1 cellular context compared by ENCODE assay signal in the genomic region with DNA sequence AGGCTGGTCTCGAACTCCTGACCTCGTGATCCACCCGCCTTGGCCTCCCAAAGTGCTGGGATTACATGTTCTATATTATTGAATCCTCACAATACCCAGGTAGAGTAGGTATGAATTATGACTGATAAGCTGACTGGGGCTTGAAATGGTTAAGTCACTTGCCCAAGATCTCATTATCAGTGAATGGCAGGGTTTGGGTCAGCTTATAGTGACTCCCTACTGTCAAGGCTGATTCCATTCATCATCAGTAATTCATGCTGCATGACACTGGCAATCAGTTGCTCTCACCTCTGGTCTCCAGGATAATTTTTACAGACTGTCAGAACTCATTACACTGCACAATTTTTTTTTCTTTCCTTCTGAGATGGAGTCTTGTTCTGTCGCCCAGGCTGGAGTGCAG.
TF ChIP-seq lines count a peak whose summit lies in the region.

No MANE protein-coding gene starts in this region.

TF ChIP-seq in K562, 482 proteins besides CTCF, POLR2A, EP300 and RAD21 (continued from another document and continues in another):
- TF ChIP-seq, protein P1, sequence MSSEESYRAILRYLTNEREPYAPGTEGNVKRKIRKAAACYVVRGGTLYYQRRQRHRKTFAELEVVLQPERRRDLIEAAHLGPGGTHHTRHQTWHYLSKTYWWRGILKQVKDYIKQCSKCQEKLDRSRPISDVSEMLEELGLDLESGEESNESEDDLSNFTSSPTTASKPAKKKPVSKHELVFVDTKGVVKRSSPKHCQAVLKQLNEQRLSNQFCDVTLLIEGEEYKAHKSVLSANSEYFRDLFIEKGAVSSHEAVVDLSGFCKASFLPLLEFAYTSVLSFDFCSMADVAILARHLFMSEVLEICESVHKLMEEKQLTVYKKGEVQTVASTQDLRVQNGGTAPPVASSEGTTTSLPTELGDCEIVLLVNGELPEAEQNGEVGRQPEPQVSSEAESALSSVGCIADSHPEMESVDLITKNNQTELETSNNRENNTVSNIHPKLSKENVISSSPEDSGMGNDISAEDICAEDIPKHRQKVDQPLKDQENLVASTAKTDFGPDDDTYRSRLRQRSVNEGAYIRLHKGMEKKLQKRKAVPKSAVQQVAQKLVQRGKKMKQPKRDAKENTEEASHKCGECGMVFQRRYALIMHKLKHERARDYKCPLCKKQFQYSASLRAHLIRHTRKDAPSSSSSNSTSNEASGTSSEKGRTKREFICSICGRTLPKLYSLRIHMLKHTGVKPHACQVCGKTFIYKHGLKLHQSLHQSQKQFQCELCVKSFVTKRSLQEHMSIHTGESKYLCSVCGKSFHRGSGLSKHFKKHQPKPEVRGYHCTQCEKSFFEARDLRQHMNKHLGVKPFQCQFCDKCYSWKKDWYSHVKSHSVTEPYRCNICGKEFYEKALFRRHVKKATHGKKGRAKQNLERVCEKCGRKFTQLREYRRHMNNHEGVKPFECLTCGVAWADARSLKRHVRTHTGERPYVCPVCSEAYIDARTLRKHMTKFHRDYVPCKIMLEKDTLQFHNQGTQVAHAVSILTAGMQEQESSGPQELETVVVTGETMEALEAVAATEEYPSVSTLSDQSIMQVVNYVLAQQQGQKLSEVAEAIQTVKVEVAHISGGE (CRISPR knock-in tag; IDR thresholded peaks at IDR 0.05), result no peak
- TF ChIP-seq COPS2 (conservative IDR thresholded peaks at IDR 0.05) (no peak), SIN3B (IDR thresholded peaks at IDR 0.05; ENCODE audit: low read depth) (no peak), NR4A1 (CRISPR knock-in tag; IDR thresholded peaks at IDR 0.05) (no peak), NR4A1 (tag; IDR thresholded peaks at IDR 0.05) (no peak), NFIX (CRISPR knock-in tag; IDR thresholded peaks at IDR 0.05; ENCODE audit: low read depth) (no peak), ZNF699 (CRISPR knock-in tag; IDR thresholded peaks at IDR 0.05; ENCODE audit: insufficient replicate concordance) (no peak), PURB (CRISPR knock-in tag; IDR thresholded peaks at IDR 0.05; ENCODE audit: low read depth) (no peak), TRIM24 (IDR thresholded peaks at IDR 0.05) (peak; percentile 87 to 91), KLF13 (tag; IDR thresholded peaks at IDR 0.05; ENCODE audit: borderline replicate concordance, low read depth) (no peak), XRCC5 (IDR thresholded peaks at IDR 0.05; ENCODE audit: low read depth, low read length) (no peak), NR2C2 (CRISPR knock-in tag; IDR thresholded peaks at IDR 0.05) (no peak), NR2C2 (tag; IDR thresholded peaks at IDR 0.05) (no peak), ZNF165 (CRISPR knock-in tag; IDR thresholded peaks at IDR 0.05; ENCODE audit: borderline replicate concordance) (no peak), ZNF197 (CRISPR knock-in tag; IDR thresholded peaks at IDR 0.05; ENCODE audit: low read depth) (no peak), NFRKB (IDR thresholded peaks at IDR 0.05; ENCODE audit: low read depth) (no peak), NFIC (IDR thresholded peaks at IDR 0.05) (peak; percentile 72), ZEB2 (IDR thresholded peaks at IDR 0.05) (peak; percentile 95), CBX1 (IDR thresholded peaks at IDR 0.05; ENCODE audit: low read depth) (no peak), PTTG1 (tag; IDR thresholded peaks at IDR 0.05; ENCODE audit: low read depth) (no peak), ZNF282 (CRISPR knock-in tag; IDR thresholded peaks at IDR 0.05) (no peak), EGR1 (conservative IDR thresholded peaks at IDR 0.05) (no peak; the same call in 1 of the 2 replicates), SMARCB1 (IDR thresholded peaks at IDR 0.05; ENCODE audit: insufficient read length, low read depth) (no peak), ZNF174 (CRISPR knock-in tag; IDR thresholded peaks at IDR 0.05) (no peak), CSDE1 (IDR thresholded peaks at IDR 0.05) (no peak), ZNF583 (CRISPR knock-in tag; IDR thresholded peaks at IDR 0.05) (no peak), ELF4 (CRISPR knock-in tag; IDR thresholded peaks at IDR 0.05) (no peak)
- TF ChIP-seq, protein P2, sequence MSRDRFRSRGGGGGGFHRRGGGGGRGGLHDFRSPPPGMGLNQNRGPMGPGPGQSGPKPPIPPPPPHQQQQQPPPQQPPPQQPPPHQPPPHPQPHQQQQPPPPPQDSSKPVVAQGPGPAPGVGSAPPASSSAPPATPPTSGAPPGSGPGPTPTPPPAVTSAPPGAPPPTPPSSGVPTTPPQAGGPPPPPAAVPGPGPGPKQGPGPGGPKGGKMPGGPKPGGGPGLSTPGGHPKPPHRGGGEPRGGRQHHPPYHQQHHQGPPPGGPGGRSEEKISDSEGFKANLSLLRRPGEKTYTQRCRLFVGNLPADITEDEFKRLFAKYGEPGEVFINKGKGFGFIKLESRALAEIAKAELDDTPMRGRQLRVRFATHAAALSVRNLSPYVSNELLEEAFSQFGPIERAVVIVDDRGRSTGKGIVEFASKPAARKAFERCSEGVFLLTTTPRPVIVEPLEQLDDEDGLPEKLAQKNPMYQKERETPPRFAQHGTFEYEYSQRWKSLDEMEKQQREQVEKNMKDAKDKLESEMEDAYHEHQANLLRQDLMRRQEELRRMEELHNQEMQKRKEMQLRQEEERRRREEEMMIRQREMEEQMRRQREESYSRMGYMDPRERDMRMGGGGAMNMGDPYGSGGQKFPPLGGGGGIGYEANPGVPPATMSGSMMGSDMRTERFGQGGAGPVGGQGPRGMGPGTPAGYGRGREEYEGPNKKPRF (IDR thresholded peaks at IDR 0.05; ENCODE audit: low read depth, low read length), result no peak
- TF ChIP-seq, protein P3, sequence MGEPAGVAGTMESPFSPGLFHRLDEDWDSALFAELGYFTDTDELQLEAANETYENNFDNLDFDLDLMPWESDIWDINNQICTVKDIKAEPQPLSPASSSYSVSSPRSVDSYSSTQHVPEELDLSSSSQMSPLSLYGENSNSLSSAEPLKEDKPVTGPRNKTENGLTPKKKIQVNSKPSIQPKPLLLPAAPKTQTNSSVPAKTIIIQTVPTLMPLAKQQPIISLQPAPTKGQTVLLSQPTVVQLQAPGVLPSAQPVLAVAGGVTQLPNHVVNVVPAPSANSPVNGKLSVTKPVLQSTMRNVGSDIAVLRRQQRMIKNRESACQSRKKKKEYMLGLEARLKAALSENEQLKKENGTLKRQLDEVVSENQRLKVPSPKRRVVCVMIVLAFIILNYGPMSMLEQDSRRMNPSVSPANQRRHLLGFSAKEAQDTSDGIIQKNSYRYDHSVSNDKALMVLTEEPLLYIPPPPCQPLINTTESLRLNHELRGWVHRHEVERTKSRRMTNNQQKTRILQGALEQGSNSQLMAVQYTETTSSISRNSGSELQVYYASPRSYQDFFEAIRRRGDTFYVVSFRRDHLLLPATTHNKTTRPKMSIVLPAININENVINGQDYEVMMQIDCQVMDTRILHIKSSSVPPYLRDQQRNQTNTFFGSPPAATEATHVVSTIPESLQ (CRISPR knock-in tag; IDR thresholded peaks at IDR 0.05), result no peak
- TF ChIP-seq, protein P4, sequence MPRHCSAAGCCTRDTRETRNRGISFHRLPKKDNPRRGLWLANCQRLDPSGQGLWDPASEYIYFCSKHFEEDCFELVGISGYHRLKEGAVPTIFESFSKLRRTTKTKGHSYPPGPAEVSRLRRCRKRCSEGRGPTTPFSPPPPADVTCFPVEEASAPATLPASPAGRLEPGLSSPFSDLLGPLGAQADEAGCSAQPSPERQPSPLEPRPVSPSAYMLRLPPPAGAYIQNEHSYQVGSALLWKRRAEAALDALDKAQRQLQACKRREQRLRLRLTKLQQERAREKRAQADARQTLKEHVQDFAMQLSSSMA (CRISPR knock-in tag; IDR thresholded peaks at IDR 0.05), result no peak
- TF ChIP-seq, protein P5, sequence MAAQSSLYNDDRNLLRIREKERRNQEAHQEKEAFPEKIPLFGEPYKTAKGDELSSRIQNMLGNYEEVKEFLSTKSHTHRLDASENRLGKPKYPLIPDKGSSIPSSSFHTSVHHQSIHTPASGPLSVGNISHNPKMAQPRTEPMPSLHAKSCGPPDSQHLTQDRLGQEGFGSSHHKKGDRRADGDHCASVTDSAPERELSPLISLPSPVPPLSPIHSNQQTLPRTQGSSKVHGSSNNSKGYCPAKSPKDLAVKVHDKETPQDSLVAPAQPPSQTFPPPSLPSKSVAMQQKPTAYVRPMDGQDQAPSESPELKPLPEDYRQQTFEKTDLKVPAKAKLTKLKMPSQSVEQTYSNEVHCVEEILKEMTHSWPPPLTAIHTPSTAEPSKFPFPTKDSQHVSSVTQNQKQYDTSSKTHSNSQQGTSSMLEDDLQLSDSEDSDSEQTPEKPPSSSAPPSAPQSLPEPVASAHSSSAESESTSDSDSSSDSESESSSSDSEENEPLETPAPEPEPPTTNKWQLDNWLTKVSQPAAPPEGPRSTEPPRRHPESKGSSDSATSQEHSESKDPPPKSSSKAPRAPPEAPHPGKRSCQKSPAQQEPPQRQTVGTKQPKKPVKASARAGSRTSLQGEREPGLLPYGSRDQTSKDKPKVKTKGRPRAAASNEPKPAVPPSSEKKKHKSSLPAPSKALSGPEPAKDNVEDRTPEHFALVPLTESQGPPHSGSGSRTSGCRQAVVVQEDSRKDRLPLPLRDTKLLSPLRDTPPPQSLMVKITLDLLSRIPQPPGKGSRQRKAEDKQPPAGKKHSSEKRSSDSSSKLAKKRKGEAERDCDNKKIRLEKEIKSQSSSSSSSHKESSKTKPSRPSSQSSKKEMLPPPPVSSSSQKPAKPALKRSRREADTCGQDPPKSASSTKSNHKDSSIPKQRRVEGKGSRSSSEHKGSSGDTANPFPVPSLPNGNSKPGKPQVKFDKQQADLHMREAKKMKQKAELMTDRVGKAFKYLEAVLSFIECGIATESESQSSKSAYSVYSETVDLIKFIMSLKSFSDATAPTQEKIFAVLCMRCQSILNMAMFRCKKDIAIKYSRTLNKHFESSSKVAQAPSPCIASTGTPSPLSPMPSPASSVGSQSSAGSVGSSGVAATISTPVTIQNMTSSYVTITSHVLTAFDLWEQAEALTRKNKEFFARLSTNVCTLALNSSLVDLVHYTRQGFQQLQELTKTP (IDR thresholded peaks at IDR 0.05; ENCODE audit: low read depth in 1 of 2, partially characterized antibody in 2 of 2), result no peak
- TF ChIP-seq, protein P6, sequence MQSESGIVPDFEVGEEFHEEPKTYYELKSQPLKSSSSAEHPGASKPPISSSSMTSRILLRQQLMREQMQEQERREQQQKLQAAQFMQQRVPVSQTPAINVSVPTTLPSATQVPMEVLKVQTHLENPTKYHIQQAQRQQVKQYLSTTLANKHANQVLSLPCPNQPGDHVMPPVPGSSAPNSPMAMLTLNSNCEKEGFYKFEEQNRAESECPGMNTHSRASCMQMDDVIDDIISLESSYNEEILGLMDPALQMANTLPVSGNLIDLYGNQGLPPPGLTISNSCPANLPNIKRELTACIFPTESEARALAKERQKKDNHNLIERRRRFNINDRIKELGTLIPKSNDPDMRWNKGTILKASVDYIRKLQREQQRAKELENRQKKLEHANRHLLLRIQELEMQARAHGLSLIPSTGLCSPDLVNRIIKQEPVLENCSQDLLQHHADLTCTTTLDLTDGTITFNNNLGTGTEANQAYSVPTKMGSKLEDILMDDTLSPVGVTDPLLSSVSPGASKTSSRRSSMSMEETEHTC (IDR thresholded peaks at IDR 0.05), result peak; percentile 50; the same call in 1 of the 2 replicates
- TF ChIP-seq, protein P7, sequence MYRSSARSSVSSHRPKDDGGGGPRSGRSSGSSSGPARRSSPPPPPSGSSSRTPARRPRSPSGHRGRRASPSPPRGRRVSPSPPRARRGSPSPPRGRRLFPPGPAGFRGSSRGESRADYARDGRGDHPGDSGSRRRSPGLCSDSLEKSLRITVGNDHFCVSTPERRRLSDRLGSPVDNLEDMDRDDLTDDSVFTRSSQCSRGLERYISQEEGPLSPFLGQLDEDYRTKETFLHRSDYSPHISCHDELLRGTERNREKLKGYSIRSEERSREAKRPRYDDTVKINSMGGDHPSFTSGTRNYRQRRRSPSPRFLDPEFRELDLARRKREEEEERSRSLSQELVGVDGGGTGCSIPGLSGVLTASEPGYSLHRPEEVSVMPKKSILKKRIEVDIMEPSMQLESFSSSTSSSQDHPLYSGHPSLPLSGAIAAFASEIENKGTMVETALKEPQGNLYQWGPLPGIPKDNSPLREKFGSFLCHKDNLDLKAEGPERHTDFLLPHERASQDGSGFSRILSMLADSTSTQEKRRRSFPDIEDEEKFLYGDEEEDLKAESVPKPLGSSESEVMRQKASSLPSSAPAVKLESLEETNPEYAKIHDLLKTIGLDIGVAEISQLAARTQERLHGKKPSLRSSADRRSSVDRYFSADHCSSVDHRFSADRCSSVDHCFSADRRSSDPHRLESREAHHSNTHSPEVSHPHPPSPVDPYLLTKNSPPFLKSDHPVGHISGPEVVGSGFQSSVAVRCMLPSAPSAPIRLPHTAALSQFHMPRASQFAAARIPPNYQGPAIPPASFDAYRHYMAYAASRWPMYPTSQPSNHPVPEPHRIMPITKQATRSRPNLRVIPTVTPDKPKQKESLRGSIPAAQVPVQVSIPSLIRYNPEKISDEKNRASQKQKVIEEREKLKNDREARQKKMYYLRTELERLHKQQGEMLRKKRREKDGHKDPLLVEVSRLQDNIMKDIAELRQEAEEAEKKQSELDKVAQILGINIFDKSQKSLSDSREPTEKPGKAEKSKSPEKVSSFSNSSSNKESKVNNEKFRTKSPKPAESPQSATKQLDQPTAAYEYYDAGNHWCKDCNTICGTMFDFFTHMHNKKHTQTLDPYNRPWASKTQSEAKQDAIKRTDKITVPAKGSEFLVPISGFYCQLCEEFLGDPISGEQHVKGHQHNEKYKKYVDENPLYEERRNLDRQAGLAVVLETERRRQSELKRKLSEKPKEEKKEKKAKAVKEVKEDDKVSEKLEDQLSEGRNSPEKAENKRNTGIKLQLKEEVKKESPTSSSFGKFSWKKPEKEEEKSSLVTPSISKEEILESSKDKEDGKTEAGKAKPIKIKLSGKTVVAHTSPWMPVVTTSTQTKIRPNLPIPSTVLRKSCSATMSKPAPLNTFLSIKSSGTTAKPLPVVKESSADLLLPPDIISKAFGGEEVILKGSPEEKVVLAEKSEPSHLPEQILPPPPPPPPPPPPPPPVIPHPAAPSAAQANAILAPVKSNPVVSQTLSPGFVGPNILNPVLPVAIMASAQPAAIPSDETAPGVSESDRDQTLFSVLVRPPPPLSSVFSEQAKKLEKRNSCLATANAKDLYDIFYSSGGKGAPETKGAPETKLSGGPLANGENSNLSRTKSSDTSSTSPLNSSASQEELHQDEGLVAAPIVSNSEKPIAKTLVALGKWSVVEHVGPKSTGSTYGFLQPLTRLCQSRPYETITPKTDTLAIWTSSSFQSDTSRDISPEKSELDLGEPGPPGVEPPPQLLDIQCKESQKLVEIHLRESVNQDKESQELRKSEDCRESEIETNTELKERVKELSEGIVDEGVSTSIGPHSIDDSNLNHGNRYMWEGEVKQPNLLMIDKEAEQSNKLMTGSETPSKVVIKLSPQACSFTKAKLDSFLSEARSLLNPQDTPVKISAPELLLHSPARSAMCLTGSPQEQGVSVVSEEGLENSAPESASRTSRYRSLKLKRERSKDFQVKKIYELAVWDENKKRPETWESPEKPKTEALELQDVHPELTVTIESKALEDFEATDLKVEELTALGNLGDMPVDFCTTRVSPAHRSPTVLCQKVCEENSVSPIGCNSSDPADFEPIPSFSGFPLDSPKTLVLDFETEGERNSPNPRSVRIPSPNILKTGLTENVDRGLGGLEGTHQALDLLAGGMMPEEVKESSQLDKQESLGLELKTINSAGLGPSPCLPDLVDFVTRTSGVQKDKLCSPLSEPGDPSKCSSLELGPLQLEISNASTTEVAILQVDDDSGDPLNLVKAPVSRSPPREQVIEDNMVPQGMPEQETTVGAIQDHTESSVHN (IDR thresholded peaks at IDR 0.05; ENCODE audit: borderline replicate concordance in 1 of 2, low read depth in 1 of 2), result no peak
- TF ChIP-seq, protein P8, sequence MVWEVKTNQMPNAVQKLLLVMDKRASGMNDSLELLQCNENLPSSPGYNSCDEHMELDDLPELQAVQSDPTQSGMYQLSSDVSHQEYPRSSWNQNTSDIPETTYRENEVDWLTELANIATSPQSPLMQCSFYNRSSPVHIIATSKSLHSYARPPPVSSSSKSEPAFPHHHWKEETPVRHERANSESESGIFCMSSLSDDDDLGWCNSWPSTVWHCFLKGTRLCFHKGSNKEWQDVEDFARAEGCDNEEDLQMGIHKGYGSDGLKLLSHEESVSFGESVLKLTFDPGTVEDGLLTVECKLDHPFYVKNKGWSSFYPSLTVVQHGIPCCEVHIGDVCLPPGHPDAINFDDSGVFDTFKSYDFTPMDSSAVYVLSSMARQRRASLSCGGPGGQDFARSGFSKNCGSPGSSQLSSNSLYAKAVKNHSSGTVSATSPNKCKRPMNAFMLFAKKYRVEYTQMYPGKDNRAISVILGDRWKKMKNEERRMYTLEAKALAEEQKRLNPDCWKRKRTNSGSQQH (CRISPR knock-in tag; IDR thresholded peaks at IDR 0.05), result no peak
